In the genomic region with DNA sequence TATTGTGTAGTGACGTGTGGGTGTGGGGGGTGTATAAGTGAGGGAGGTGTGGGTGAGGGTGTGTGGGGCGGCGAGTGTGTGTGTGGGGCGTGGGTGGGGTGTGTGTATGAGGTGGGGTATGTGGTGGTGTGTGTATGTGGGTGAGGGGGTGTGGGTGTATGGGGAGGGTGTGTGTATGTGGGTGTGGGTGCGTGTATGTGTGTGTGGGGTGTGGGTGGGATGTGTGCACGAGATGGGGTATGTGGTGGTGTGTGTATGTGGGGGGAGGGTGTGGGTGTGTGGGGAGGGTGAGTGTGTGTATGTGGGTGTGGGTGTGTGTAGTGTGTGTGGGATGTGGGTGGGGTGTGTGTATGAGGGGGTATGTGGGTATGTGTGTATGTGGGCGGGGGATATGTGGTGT, we compare ENCODE assay signal across 20 cellular contexts.
"Had no signal": no experiment of that assay in that cellular context is flagged by ENCODE, and none has a peak within 500 bp of the region (broad histone marks: within the 10 kb centered on the region; RNA-seq: fewer than 3 reads in every experiment).

No MANE protein-coding gene starts in this region.

- ATAC-seq: activated T-cell treated with anti-CD3 and anti-CD28 coated beads, Interleukin-2, amount 50 U/mL, for 72 hours; T-cell had no signal

- H3K27ac Mint-ChIP-seq: activated CD4-positive, alpha-beta memory T cell treated with anti-CD3 and anti-CD28 coated beads, Interleukin-2, amount 10 ng/mL, durations not matched to agents 7 days and 5 days; activated CD4-positive, alpha-beta T cell treated with anti-CD3 and anti-CD28 coated beads, Interleukin-2, amount 10 ng/mL, durations not matched to agents 7 days and 5 days; activated naive CD4-positive, alpha-beta T cell treated with anti-CD3 and anti-CD28 coated beads, Interleukin-2, amount 10 ng/mL, durations not matched to agents 7 days and 5 days; activated naive CD8-positive, alpha-beta T cell treated with anti-CD3 and anti-CD28 coated beads for 36 hours; activated T-cell treated with anti-CD3 and anti-CD28 coated beads, Interleukin-2, amount 50 U/mL, for 72 hours; activated T-helper 2 cell treated with anti-CD3 and anti-CD28 coated beads, Interferon-gamma antibody, Interleukin-2, Interleukin-4, amounts not matched to agents 10 μg/mL and 5 μg/mL and 100 μg/mL, durations not matched to agents 14 hours and 24 hours and 36 hours; T-cell had no signal

- H3K4me3 ChIP-seq: SK-N-MC had no signal

- H3K9me3 Mint-ChIP-seq: activated CD4-positive, alpha-beta memory T cell treated with anti-CD3 and anti-CD28 coated beads, Interleukin-2, amount 10 ng/mL, durations not matched to agents 7 days and 5 days; activated CD4-positive, alpha-beta T cell treated with anti-CD3 and anti-CD28 coated beads, Interleukin-2, amount 10 ng/mL, durations not matched to agents 7 days and 5 days; activated naive CD8-positive, alpha-beta T cell treated with anti-CD3 and anti-CD28 coated beads for 36 hours had no signal

- H3K27ac ChIP-seq: SK-N-MC, VCaP had no signal

- H3K27me3 Mint-ChIP-seq: activated CD4-positive, alpha-beta memory T cell treated with anti-CD3 and anti-CD28 coated beads, Interleukin-2, amount 10 ng/mL, durations not matched to agents 7 days and 5 days; activated CD4-positive, alpha-beta T cell treated with anti-CD3 and anti-CD28 coated beads, Interleukin-2, amount 10 ng/mL, durations not matched to agents 7 days and 5 days; activated naive CD4-positive, alpha-beta T cell treated with anti-CD3 and anti-CD28 coated beads, Interleukin-2, amount 10 ng/mL, durations not matched to agents 7 days and 5 days; activated naive CD8-positive, alpha-beta T cell treated with anti-CD3 and anti-CD28 coated beads for 36 hours; T-cell had no signal

- H3K4me3 Mint-ChIP-seq: activated CD4-positive, alpha-beta memory T cell treated with anti-CD3 and anti-CD28 coated beads, Interleukin-2, amount 10 ng/mL, durations not matched to agents 7 days and 5 days; activated CD4-positive, alpha-beta T cell treated with anti-CD3 and anti-CD28 coated beads, Interleukin-2, amount 10 ng/mL, durations not matched to agents 7 days and 5 days; activated naive CD4-positive, alpha-beta T cell treated with anti-CD3 and anti-CD28 coated beads, Interleukin-2, amount 10 ng/mL, durations not matched to agents 7 days and 5 days; activated naive CD8-positive, alpha-beta T cell treated with anti-CD3 and anti-CD28 coated beads for 36 hours; activated T-cell treated with anti-CD3 and anti-CD28 coated beads, Interleukin-2, amount 50 U/mL, for 72 hours; T-cell had no signal

- H3K36me3 Mint-ChIP-seq: activated naive CD4-positive, alpha-beta T cell treated with anti-CD3 and anti-CD28 coated beads, Interleukin-2, amount 10 ng/mL, durations not matched to agents 7 days and 5 days; activated naive CD8-positive, alpha-beta T cell treated with anti-CD3 and anti-CD28 coated beads for 36 hours; T-cell had no signal

- DNase-seq: activated CD4-positive, alpha-beta memory T cell treated with anti-CD3 and anti-CD28 coated beads, Interleukin-2, amount 10 ng/mL, durations not matched to agents 7 days and 5 days; activated CD4-positive, alpha-beta T cell treated with anti-CD3 and anti-CD28 coated beads, Interleukin-2, amount 10 ng/mL, durations not matched to agents 7 days and 5 days; activated CD4-positive, CD25-positive, alpha-beta regulatory T cell; activated CD8-positive, alpha-beta memory T cell treated with anti-CD3 and anti-CD28 coated beads, Interleukin-2, amount 50 U/mL, for 4 hours; activated gamma-delta T cell treated with Interleukin-2 at 50 U/mL for 16 hours; activated naive CD4-positive, alpha-beta T cell treated with anti-CD3 and anti-CD28 coated beads, Interleukin-2, amount 10 ng/mL, durations not matched to agents 7 days and 5 days; activated naive CD8-positive, alpha-beta T cell treated with anti-CD3 and anti-CD28 coated beads for 36 hours; activated T-cell treated with anti-CD3 and anti-CD28 coated beads, Interleukin-2, amount 50 U/mL, for 72 hours; NCI-H1092; NCI-H1417 treated with DMSO at 0.1 percent for 48 hours; NCI-H1694; NCI-H2029; NCI-H345; NCI-H510A; NCI-H526 treated with DMSO at 0.1 percent for 48 hours; NCI-H82; T-cell had no signal

- H3K4me1 Mint-ChIP-seq: activated CD4-positive, alpha-beta memory T cell treated with anti-CD3 and anti-CD28 coated beads, Interleukin-2, amount 10 ng/mL, durations not matched to agents 7 days and 5 days; activated CD4-positive, alpha-beta T cell treated with anti-CD3 and anti-CD28 coated beads, Interleukin-2, amount 10 ng/mL, durations not matched to agents 7 days and 5 days; activated naive CD4-positive, alpha-beta T cell treated with anti-CD3 and anti-CD28 coated beads, Interleukin-2, amount 10 ng/mL, durations not matched to agents 7 days and 5 days; activated naive CD8-positive, alpha-beta T cell treated with anti-CD3 and anti-CD28 coated beads for 36 hours; T-cell had no signal
